Comparison of ENCODE assay signal across 23 cellular contexts in genomic region chr3:133835961-133836360, GRCh38.
"Had no signal": no experiment of that assay in that cellular context is flagged by ENCODE, and none has a peak within 500 bp of the region (broad histone marks: within the 10 kb centered on the region; RNA-seq: fewer than 3 reads in every experiment).

No MANE protein-coding gene starts in this region.

- H3K4me2 ChIP-seq: neural progenitor cell had no signal

- H2AFZ ChIP-seq: neural progenitor cell, parathyroid adenoma had no signal

- H3K27ac Mint-ChIP-seq: effector memory CD8-positive, alpha-beta T cell; natural killer cell treated with Interleukin-12 subunit alpha and Interleukin-12 subunit beta and Interleukin-15 and Interleukin-18, amount 100 ng/mL, for 72 hours; neural progenitor cell; stimulated activated naive B cell treated with anti-CD40 and anti-IgM and Interleukin-4, amounts not matched to agents 10 μg/mL and 1 μg/mL and 100 μg/mL, for 72 hours; stimulated activated naive CD8-positive, alpha-beta T cell treated with anti-CD3 and anti-CD28 coated beads, Interleukin-15, amount 100 ng/mL, for 72 hours had no signal

- H3K36me3 Mint-ChIP-seq: natural killer cell treated with Interleukin-12 subunit alpha and Interleukin-12 subunit beta and Interleukin-15 and Interleukin-18, amount 100 ng/mL, for 72 hours; stimulated activated naive B cell treated with anti-CD40 and anti-IgM and Interleukin-4, amounts not matched to agents 10 μg/mL and 1 μg/mL and 100 μg/mL, for 72 hours had no signal

- H3K79me2 ChIP-seq: parathyroid adenoma had no signal

- H3K9me3 ChIP-seq: esophagus squamous epithelium, gastroesophageal sphincter, left lung, prostate gland, spleen, testis, tibial nerve had no signal

- H3K4me1 ChIP-seq: esophagus squamous epithelium, gastroesophageal sphincter, left lung, neural progenitor cell, parathyroid adenoma, prostate gland, spleen, testis, tibial nerve had no signal

- H3K27ac ChIP-seq: esophagus squamous epithelium, gastroesophageal sphincter, left lung, neural progenitor cell, parathyroid adenoma, prostate gland, spleen, testis, tibial nerve had no signal

- H3K4me3 ChIP-seq: esophagus squamous epithelium, gastroesophageal sphincter, left lung, lung, neural progenitor cell, prostate gland, spleen, testis, tibial nerve had no signal

- DNase-seq: effector memory CD8-positive, alpha-beta T cell; esophagus squamous epithelium; foreskin fibroblast; glutamatergic neuron; left lung; mesenchymal stem cell; midbrain; nucleus accumbens; spleen; stimulated activated CD4-positive, alpha-beta T cell treated with anti-CD3 and anti-CD28 coated beads, Interleukin-15, amount 100 ng/mL, for 24 hours; stimulated activated CD4-positive, alpha-beta T cell treated with anti-CD3 and anti-CD28 coated beads, Interleukin-1b, Interleukin-23, amount 100 ng/mL, for 48 hours; stimulated activated CD4-positive, alpha-beta T cell treated with anti-CD3 and anti-CD28 coated beads, Interleukin-4, amount 100 ng/mL, for 24 hours; stimulated activated naive B cell treated with anti-CD40 and anti-IgM and Interleukin-4, amounts not matched to agents 10 μg/mL and 1 μg/mL and 100 μg/mL, for 72 hours; stimulated activated naive CD8-positive, alpha-beta T cell treated with anti-CD3 and anti-CD28 coated beads, Interleukin-15, amount 100 ng/mL, for 72 hours; testis had no signal

- H3K27me3 ChIP-seq: esophagus squamous epithelium, gastroesophageal sphincter, left lung, neural progenitor cell, spleen, testis, tibial nerve had no signal

- ATAC-seq: effector memory CD8-positive, alpha-beta T cell; gastroesophageal sphincter; left lung; natural killer cell treated with Interleukin-12 subunit alpha and Interleukin-12 subunit beta and Interleukin-15 and Interleukin-18, amount 100 ng/mL, for 72 hours; sciatic nerve; stimulated activated naive B cell treated with anti-CD40 and anti-IgM and Interleukin-4, amounts not matched to agents 10 μg/mL and 1 μg/mL and 100 μg/mL, for 72 hours; stimulated activated naive CD8-positive, alpha-beta T cell treated with anti-CD3 and anti-CD28 coated beads, Interleukin-15, amount 100 ng/mL, for 72 hours had no signal

- H3K27me3 Mint-ChIP-seq: natural killer cell treated with Interleukin-12 subunit alpha and Interleukin-12 subunit beta and Interleukin-15 and Interleukin-18, amount 100 ng/mL, for 72 hours; stimulated activated naive CD8-positive, alpha-beta T cell treated with anti-CD3 and anti-CD28 coated beads, Interleukin-15, amount 100 ng/mL, for 72 hours had no signal

- H3K9me3 Mint-ChIP-seq: effector memory CD8-positive, alpha-beta T cell; natural killer cell treated with Interleukin-12 subunit alpha and Interleukin-12 subunit beta and Interleukin-15 and Interleukin-18, amount 100 ng/mL, for 72 hours; neural progenitor cell; stimulated activated naive B cell treated with anti-CD40 and anti-IgM and Interleukin-4, amounts not matched to agents 10 μg/mL and 1 μg/mL and 100 μg/mL, for 72 hours; stimulated activated naive CD8-positive, alpha-beta T cell treated with anti-CD3 and anti-CD28 coated beads, Interleukin-15, amount 100 ng/mL, for 72 hours had no signal

- H3K4me1 Mint-ChIP-seq: neural progenitor cell; stimulated activated naive CD8-positive, alpha-beta T cell treated with anti-CD3 and anti-CD28 coated beads, Interleukin-15, amount 100 ng/mL, for 72 hours had no signal

- H3K4me3 Mint-ChIP-seq: effector memory CD8-positive, alpha-beta T cell; natural killer cell treated with Interleukin-12 subunit alpha and Interleukin-12 subunit beta and Interleukin-15 and Interleukin-18, amount 100 ng/mL, for 72 hours; neural progenitor cell; stimulated activated naive B cell treated with anti-CD40 and anti-IgM and Interleukin-4, amounts not matched to agents 10 μg/mL and 1 μg/mL and 100 μg/mL, for 72 hours; stimulated activated naive CD8-positive, alpha-beta T cell treated with anti-CD3 and anti-CD28 coated beads, Interleukin-15, amount 100 ng/mL, for 72 hours had no signal

- H3K36me3 ChIP-seq: left lung, neural progenitor cell, prostate gland had no signal
